15 cellular contexts compared by ENCODE assay signal in the genomic region with DNA sequence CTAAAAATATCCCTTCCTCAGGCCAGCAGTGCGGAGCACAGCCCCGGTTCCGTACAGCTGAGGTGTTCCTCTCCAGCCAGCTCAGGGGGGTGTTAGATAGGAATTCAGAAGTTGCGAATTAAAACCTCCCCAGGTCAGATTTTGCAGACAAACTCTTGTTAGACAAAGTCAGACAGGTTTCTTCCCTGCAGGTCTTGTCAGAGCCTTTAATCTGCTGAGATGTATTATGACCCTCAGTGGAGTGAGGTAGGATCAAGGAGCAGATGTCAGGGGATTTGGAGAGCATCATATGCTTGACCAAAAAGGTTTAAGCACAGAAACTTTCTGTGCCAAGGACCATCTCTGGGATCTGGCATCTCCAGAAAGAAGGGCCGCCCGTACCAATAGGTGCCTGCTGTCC.
A peak's percentile ranks its signal among the peaks of the same experiment; 100 is the strongest.
DNase-seq lines count a peak whose midpoint lies in the region; TF ChIP-seq lines count a peak whose summit lies in the region.
"Had no signal": no experiment of that assay in that cellular context is flagged by ENCODE, and none has a peak within 500 bp of the region (broad histone marks: within the 10 kb centered on the region; RNA-seq: fewer than 3 reads in every experiment).

No MANE protein-coding gene starts in this region.

- POLR2A ChIA-PET in HEK293 (lab: Yijun Ruan, JAX): no interaction called here
- POLR2A ChIA-PET in OCI-LY7 (lab: Charles Lee): no interaction called here

- H3K9me2 ChIP-seq in OCI-LY7 (ENCODE audit: insufficient read depth, low read length): no peaks in the 10 kb centered on the region

- H3K4me2 ChIP-seq in OCI-LY7 (ENCODE audit: low read length): no peak overlapping the region
- H3K4me2 ChIP-seq: BLaER1, GM23338 had no signal

- intact Hi-C loops in OCI-LY7 (cut with micrococcal nuclease; ENCODE audit: unreplicated experiment): no loop called here

- no peak overlapping the region for H2AFZ ChIP-seq in OCI-LY7 (ENCODE audit: low read length)
- H2AFZ ChIP-seq: GM23338 had no signal

- CTCF ChIA-PET in HEK293 (lab: Yijun Ruan, JAX) (interaction anchor here (1.1 to 2.5 kb wide), 3 partner anchors 14 to 459 kb away, joined by 3 to 9 read pairs (median 7); no protein-coding TSS in a partner anchor), OCI-LY7 (lab: Charles Lee; ENCODE audit: unreplicated experiment) (no interaction called here)

- no TSS peak for BruUV-seq in OCI-LY7 (replicated peaks; lab: Mats Ljungman, UMichigan)

- H3K79me2 ChIP-seq in OCI-LY7 (ENCODE audit: insufficient read depth, low read depth, low read length): no peaks in the 10 kb centered on the region

- H3K9me3 ChIP-seq in HEK293 (ENCODE audit: control insufficient read depth, insufficient read depth, low read depth, low read length) (no peaks in the 10 kb centered on the region), OCI-LY7 (ENCODE audit: low read length) (no peaks in the 10 kb centered on the region)
- H3K9me3 ChIP-seq: BLaER1 had no signal

- no peaks in the 10 kb centered on the region for H4K20me1 ChIP-seq in OCI-LY7 (ENCODE audit: insufficient read depth, low read length)

- H3K27ac ChIP-seq in C4-2B (peak overlapping the region; percentile 75), HEK293 (ENCODE audit: extremely low read depth, low read depth, low read length) (no peak overlapping the region), VCaP (peak overlapping the region; percentile 95), OCI-LY7 (ENCODE audit: low read depth, low read length, poor library complexity, severe bottlenecking) (no peak overlapping the region)
- H3K27ac ChIP-seq: BLaER1 had no signal

- TF ChIP-seq CTCF in C4-2B (conservative IDR thresholded peaks at IDR 0.05) (no peak), HEK293 (tag by site-specific recombination; IDR thresholded peaks at IDR 0.05) (no peak), VCaP (conservative IDR thresholded peaks at IDR 0.05) (no peak), OCI-LY7 (conservative IDR thresholded peaks at IDR 0.05; ENCODE audit: low read length) (no peak)

- H3K4me1 ChIP-seq in HEK293 (ENCODE audit: control insufficient read depth, insufficient read depth, low read length) (no peaks in the 10 kb centered on the region), OCI-LY7 (ENCODE audit: insufficient read depth, low read length, poor library complexity, severe bottlenecking) (peaks cover 6% of the 10 kb centered on the region)

- DNase-seq in central memory CD4-positive, alpha-beta T cell: no peak
- DNase-seq in OCI-LY7 (ENCODE audit: low spot score): no peak
- no peak for DNase-seq in DMS53 (lab: John Stamatoyannopoulos, UW)
- DNase-seq: CD4-positive, alpha-beta T cell; CD8-positive, alpha-beta memory T cell; DMS 273 treated with DMSO at 0.1 percent for 48 hours; DMS79 treated with DMSO at 0.1 percent for 48 hours; GF-D8; H9; HFFc6 had no signal

- no peak overlapping the region for H3K4me3 ChIP-seq in HEK293 (ENCODE audit: low read depth, low read length)
- H3K4me3 ChIP-seq in OCI-LY7 (ENCODE audit: low read depth, low read length, poor library complexity, severe bottlenecking): no peak overlapping the region
- H3K4me3 ChIP-seq: BLaER1, GM23338 had no signal

- no peaks in the 10 kb centered on the region for H3K36me3 ChIP-seq in HEK293 (ENCODE audit: control insufficient read depth in 2 of 2, insufficient read depth in 1 of 2, low read length in 2 of 2)
- no peaks in the 10 kb centered on the region for H3K36me3 ChIP-seq in OCI-LY7 (ENCODE audit: insufficient read depth, low read length)

TF ChIP-seq in HEK293, 187 proteins besides CTCF, POLR2A, EP300 and RAD21:
- TF ChIP-seq ZNF239 (tag by site-specific recombination; IDR thresholded peaks at IDR 0.05): 0 out of 2 replicates have a peak, but pooled peaks have one; percentile 67
- TF ChIP-seq ZSCAN16 (tag by site-specific recombination; IDR thresholded peaks at IDR 0.05): no peak
- TF ChIP-seq ZNF335 (tag by site-specific recombination; conservative IDR thresholded peaks at IDR 0.05): no peak
- TF ChIP-seq FEZF1 (tag by site-specific recombination; IDR thresholded peaks at IDR 0.05): no peak

Comparison
In these comparisons a context has a peak if more than half of its experiments do, and no peak if none do; other contexts are left out.
1. H3K27ac ChIP-seq: peak in C4-2B (single experiment) and VCaP (single experiment); none in HEK293 (single experiment) and OCI-LY7 (single experiment).